In genomic region chr9:62915168-62915567, GRCh38 we compare ENCODE assay signal across 7 cellular contexts.
DNase-seq lines count a peak whose midpoint lies in the region; ATAC-seq, FAIRE-seq and TF ChIP-seq lines count a peak whose summit lies in the region.
"Not testable (repeated sequence)": the region's sequence is repeated elsewhere in the genome, so short reads cannot be mapped to it uniquely, and the experiment has no call there.

No MANE protein-coding gene starts in this region.

- WGBS in suprapubic skin = no CpG with 5 or more reads among the region's 21 CpGs

- not testable (repeated sequence) for H3K4me2 ChIP-seq in GM23338

- H3K4me3 ChIP-seq in GM23338 (0 out of 2 replicates have a peak overlapping the region, but pooled peaks have one; percentile 34), epithelial cell of esophagus (ENCODE audit: low read length) (peak overlapping the region; percentile 13)
- not testable (repeated sequence) for H3K4me3 ChIP-seq in kidney (ENCODE audit: low read length in 2 of 2); suprapubic skin

- H3K36me3 Mint-ChIP-seq in GM23338 (ENCODE audit: low read depth); activated CD4-positive, alpha-beta T cell treated with anti-CD3 and anti-CD28 coated beads for 36 hours (ENCODE audit: low read depth); activated naive CD4-positive, alpha-beta T cell treated with anti-CD3 and anti-CD28 coated beads, Interleukin-2, amount 10 ng/mL, durations not matched to agents 7 days and 5 days: not testable (repeated sequence)

- H3K9me3 Mint-ChIP-seq in GM23338; activated CD4-positive, alpha-beta T cell treated with anti-CD3 and anti-CD28 coated beads for 36 hours (ENCODE audit: low read depth); activated naive CD4-positive, alpha-beta T cell treated with anti-CD3 and anti-CD28 coated beads, Interleukin-2, amount 10 ng/mL, durations not matched to agents 7 days and 5 days: not testable (repeated sequence)

- TF ChIP-seq CTCF in GM23338 (conservative IDR thresholded peaks at IDR 0.05; ENCODE audit: low read depth in 2 of 2); epithelial cell of esophagus (IDR thresholded peaks at IDR 0.05; ENCODE audit: insufficient read depth, low read depth, low read length, missing control alignments); kidney (IDR thresholded peaks at IDR 0.05; ENCODE audit: borderline replicate concordance, extremely low read depth, insufficient read depth); suprapubic skin (IDR thresholded peaks at IDR 0.05): not testable (repeated sequence)

- not testable (repeated sequence) for H3K4me1 ChIP-seq in GM23338 (ENCODE audit: insufficient read depth); kidney (ENCODE audit: control insufficient read depth in 1 of 2, insufficient read depth in 1 of 2, low read depth in 1 of 2, low read length in 2 of 2); suprapubic skin

- POLR2A ChIA-PET in activated CD4-positive, alpha-beta T cell treated with anti-CD3 and anti-CD28 coated beads for 36 hours (lab: Charles Lee) = not testable (repeated sequence)

- H3K27me3 ChIP-seq in GM23338 (ENCODE audit: insufficient read depth) = peaks cover 14% of the 10 kb centered on the region
- H3K27me3 ChIP-seq in suprapubic skin = not testable (repeated sequence)

- not testable (repeated sequence) for ATAC-seq in GM23338; activated CD4-positive, alpha-beta T cell treated with anti-CD3 and anti-CD28 coated beads for 36 hours

- not testable (repeated sequence) for H3K9me3 ChIP-seq in kidney (ENCODE audit: control insufficient read depth in 1 of 2, low read length in 2 of 2); suprapubic skin

- H3F3A ChIP-seq in GM23338 (replicated peaks; ENCODE audit: low read depth) = not testable (repeated sequence)

- H3K79me2 ChIP-seq in GM23338 (replicated peaks; ENCODE audit: insufficient read depth) = not testable (repeated sequence)

- H3K27ac ChIP-seq in GM23338 (ENCODE audit: low read depth); kidney (ENCODE audit: low read depth in 2 of 2, low read length in 2 of 2); suprapubic skin: not testable (repeated sequence)

- H4K20me1 ChIP-seq in GM23338 (replicated peaks; ENCODE audit: insufficient read depth) = not testable (repeated sequence)

- FAIRE-seq in kidney (lab: Jason Lieb, UNC) = not testable (repeated sequence)

- not testable (repeated sequence) for H3K4me3 Mint-ChIP-seq in GM23338; activated CD4-positive, alpha-beta T cell treated with anti-CD3 and anti-CD28 coated beads for 36 hours; activated naive CD4-positive, alpha-beta T cell treated with anti-CD3 and anti-CD28 coated beads, Interleukin-2, amount 10 ng/mL, durations not matched to agents 7 days and 5 days

- DNase-seq in GM23338 (ENCODE audit: low spot score); epithelial cell of esophagus (ENCODE audit: low read depth): not testable (repeated sequence)
- peak; percentile 4 for DNase-seq in activated CD4-positive, alpha-beta T cell treated with anti-CD3 and anti-CD28 coated beads for 36 hours
- DNase-seq in activated naive CD4-positive, alpha-beta T cell treated with anti-CD3 and anti-CD28 coated beads, Interleukin-2, amount 10 ng/mL, durations not matched to agents 7 days and 5 days = peak; percentile 17
- DNase-seq in kidney (peak; percentile 19), posterior vena cava (ENCODE audit: low spot score) (peak; percentile 57), suprapubic skin (ENCODE audit: low spot score in 2 of 2) (peak; percentile 24 to 52)

- TF ChIP-seq POLR2A in suprapubic skin (IDR thresholded peaks at IDR 0.05) = not testable (repeated sequence)

- not testable (repeated sequence) for H3K36me3 ChIP-seq in GM23338 (ENCODE audit: insufficient read depth); kidney (ENCODE audit: control insufficient read depth in 1 of 2, insufficient read depth in 2 of 2, low read length in 2 of 2); suprapubic skin

- not testable (repeated sequence) for H2AFZ ChIP-seq in GM23338

- H3K9me2 ChIP-seq in GM23338 (ENCODE audit: insufficient read depth) = not testable (repeated sequence)

- TF ChIP-seq EP300 in suprapubic skin (IDR thresholded peaks at IDR 0.05) = not testable (repeated sequence)

- CTCF ChIA-PET in activated CD4-positive, alpha-beta T cell treated with anti-CD3 and anti-CD28 coated beads for 36 hours (lab: Charles Lee); activated naive CD4-positive, alpha-beta T cell treated with anti-CD3 and anti-CD28 coated beads, Interleukin-2, amount 10 ng/mL, durations not matched to agents 7 days and 5 days (lab: Charles Lee): not testable (repeated sequence)

- not testable (repeated sequence) for H3K9ac ChIP-seq in kidney (ENCODE audit: low read length in 2 of 2)

- not testable (repeated sequence) for H3K27me3 Mint-ChIP-seq in GM23338 (ENCODE audit: insufficient read depth, low read depth, poor library complexity); activated CD4-positive, alpha-beta T cell treated with anti-CD3 and anti-CD28 coated beads for 36 hours; activated naive CD4-positive, alpha-beta T cell treated with anti-CD3 and anti-CD28 coated beads, Interleukin-2, amount 10 ng/mL, durations not matched to agents 7 days and 5 days

- H3K4me1 Mint-ChIP-seq in GM23338; activated CD4-positive, alpha-beta T cell treated with anti-CD3 and anti-CD28 coated beads for 36 hours; activated naive CD4-positive, alpha-beta T cell treated with anti-CD3 and anti-CD28 coated beads, Interleukin-2, amount 10 ng/mL, durations not matched to agents 7 days and 5 days: not testable (repeated sequence)

- intact Hi-C loops in activated CD4-positive, alpha-beta T cell treated with anti-CD3 and anti-CD28 coated beads for 36 hours (cut with DNase I, micrococcal nuclease); kidney (cut with DNase I); posterior vena cava (cut with DNase I): not testable (repeated sequence)

- H3K27ac Mint-ChIP-seq in GM23338; activated CD4-positive, alpha-beta T cell treated with anti-CD3 and anti-CD28 coated beads for 36 hours; activated naive CD4-positive, alpha-beta T cell treated with anti-CD3 and anti-CD28 coated beads, Interleukin-2, amount 10 ng/mL, durations not matched to agents 7 days and 5 days: not testable (repeated sequence)
